Comparison of ENCODE assay signal across 8 cellular contexts in genomic region chr6:135323202-135323668, GRCh38.
DNase-seq lines count a peak whose midpoint lies in the region; ATAC-seq and TF ChIP-seq lines count a peak whose summit lies in the region.

No MANE protein-coding gene starts in this region.

- no peaks in the 10 kb centered on the region for H3K9me3 ChIP-seq in H9 (ENCODE audit: control insufficient read depth, low read depth, low read length)

- H2BK120ac ChIP-seq in H9 (ENCODE audit: low read depth, low read length, poor library complexity, severe bottlenecking) = no peak overlapping the region

- H3K36me3 Mint-ChIP-seq in H9 (ENCODE audit: insufficient read depth in 1 of 3, low read depth in 3 of 3) = no peaks in the 10 kb centered on the region
- no peaks in the 10 kb centered on the region for H3K36me3 Mint-ChIP-seq in endothelial cell (ENCODE audit: low read depth, unreplicated experiment)

- H3K4me1 Mint-ChIP-seq in H9 = peaks cover 12 to 13% of the 10 kb centered on the region in 2 experiments
- H3K4me1 Mint-ChIP-seq in endothelial cell (ENCODE audit: unreplicated experiment) = peaks cover 43% of the 10 kb centered on the region

- no peaks in the 10 kb centered on the region for H3K27me3 ChIP-seq in H9 (ENCODE audit: insufficient read depth, low read length)
- no peaks in the 10 kb centered on the region for H3K27me3 ChIP-seq in KMS-11 (ENCODE audit: insufficient read depth, low read depth)

- no peak overlapping the region for H4K5ac ChIP-seq in H9 (ENCODE audit: insufficient read length, low read depth, low read length)

- no peak overlapping the region for H2BK12ac ChIP-seq in H9 (ENCODE audit: insufficient read length, low read depth, low read length)

- no peak for DNase-seq in H9
- DNase-seq in endothelial cell (ENCODE audit: low spot score) = no peak
- DNase-seq in SW 1271 (lab: John Stamatoyannopoulos, UW) = no peak
- no peak for DNase-seq in activated gamma-delta T cell treated with Interleukin-2 at 50 U/mL for 16 hours
- no peak for DNase-seq in omental fat pad (ENCODE audit: low spot score)
- DNase-seq in NCI-H2107 (lab: John Stamatoyannopoulos, UW) = no peak

- no peaks in the 10 kb centered on the region for H3K23me2 ChIP-seq in H9 (ENCODE audit: insufficient read length, low read depth, low read length, poor library complexity, severe bottlenecking)

- H4K20me1 ChIP-seq in H9 (ENCODE audit: control insufficient read depth, insufficient read depth, insufficient read length) = no peaks in the 10 kb centered on the region
- H4K20me1 ChIP-seq in KMS-11 (ENCODE audit: insufficient read depth) = no peaks in the 10 kb centered on the region

- H3K9ac ChIP-seq in H9 (ENCODE audit: extremely low read depth, insufficient read length, low read length) (no peak overlapping the region), KMS-11 (no peak overlapping the region)

- no peak for TF ChIP-seq CTCF in H9 (conservative IDR thresholded peaks at IDR 0.05)
- TF ChIP-seq CTCF in KMS-11 (conservative IDR thresholded peaks at IDR 0.05; ENCODE audit: low read depth, low read length) = no peak
- no peak for TF ChIP-seq CTCF in endothelial cell (IDR thresholded peaks at IDR 0.05; ENCODE audit: unreplicated experiment)
- TF ChIP-seq CTCF in omental fat pad (IDR thresholded peaks at IDR 0.05) = no peak

- no peaks in the 10 kb centered on the region for H3K79me1 ChIP-seq in H9 (ENCODE audit: insufficient read depth, low read depth, low read length, poor library complexity, severe bottlenecking)

- H3K27me3 Mint-ChIP-seq in H9 (ENCODE audit: low read depth) = no peaks in the 10 kb centered on the region
- H3K27me3 Mint-ChIP-seq in endothelial cell (ENCODE audit: unreplicated experiment) = peaks cover 2% of the 10 kb centered on the region

- no peak overlapping the region for H4K91ac ChIP-seq in H9 (ENCODE audit: insufficient read length, low read depth, low read length)

- H2AFZ ChIP-seq in H9 (ENCODE audit: low read length) (no peak overlapping the region), KMS-11 (ENCODE audit: low read depth) (peak overlapping the region; percentile 16; the same call in 1 of the 2 replicates)

- H2BK15ac ChIP-seq in H9 (ENCODE audit: low read depth, low read length) = no peak overlapping the region

- H3K9me3 Mint-ChIP-seq in H9 (no peaks in the 10 kb centered on the region), endothelial cell (ENCODE audit: unreplicated experiment) (no peaks in the 10 kb centered on the region)

- no peak overlapping the region for H2BK5ac ChIP-seq in H9 (ENCODE audit: insufficient read length, low read length)

- ATAC-seq in GM18508 (IDR thresholded peaks at IDR 0.05; ENCODE audit: insufficient read depth, unreplicated experiment) = peak; percentile 94
- ATAC-seq in omental fat pad (ENCODE audit: low FRiP score) = no peak

- H3K4me2 ChIP-seq in H9 (ENCODE audit: insufficient read depth, insufficient read length, low read length) (no peak overlapping the region), KMS-11 (peak overlapping the region; percentile 70)

- no peak overlapping the region for H4K8ac ChIP-seq in H9 (replicated peaks; ENCODE audit: insufficient read length, low read depth, low read length)

- no peak overlapping the region for H2BK20ac ChIP-seq in H9 (ENCODE audit: low read depth, low read length, poor library complexity, severe bottlenecking)

- no peak overlapping the region for H3K18ac ChIP-seq in H9 (ENCODE audit: insufficient read length, low read depth, low read length)

- H3K4me3 ChIP-seq in KMS-11 (IDR thresholded peaks at IDR 0.05; ENCODE audit: insufficient read depth, low read depth, low read length) = no peak overlapping the region

- H3T11ph ChIP-seq in H9 (ENCODE audit: low read length) = no peak overlapping the region

- no peak overlapping the region for H3K23ac ChIP-seq in H9 (ENCODE audit: insufficient read length, low read depth, low read length)

- no peak overlapping the region for H3K4me3 Mint-ChIP-seq in H9
- H3K4me3 Mint-ChIP-seq in endothelial cell (ENCODE audit: unreplicated experiment) = peak overlapping the region; percentile 49

- peaks cover 3% of the 10 kb centered on the region; the same call in 1 of the 2 replicates for H3K4me1 ChIP-seq in H9 (ENCODE audit: insufficient read depth, low read length)
- H3K4me1 ChIP-seq in KMS-11 (ENCODE audit: low read depth, poor library complexity, severe bottlenecking) = peaks cover 42% of the 10 kb centered on the region

- H2AK5ac ChIP-seq in H9 (ENCODE audit: insufficient read length, low read length) = no peak overlapping the region

- H3K14ac ChIP-seq in H9 (ENCODE audit: insufficient read depth, low read length) = no peak overlapping the region

- H3K56ac ChIP-seq in H9 (ENCODE audit: insufficient read length, low read depth, low read length) = no peak overlapping the region

- no peaks in the 10 kb centered on the region for H3K36me3 ChIP-seq in KMS-11 (ENCODE audit: insufficient read depth)

- WGBS in H9 (ENCODE audit: extremely low coverage, insufficient read length, low lambda C conversion rate) = no CpG with 5 or more reads among the region's 6 CpGs

- H3K79me2 ChIP-seq in H9 (ENCODE audit: insufficient read depth, low read length) = no peaks in the 10 kb centered on the region
- no peaks in the 10 kb centered on the region for H3K79me2 ChIP-seq in KMS-11 (ENCODE audit: insufficient read depth, low read depth)

- no peak overlapping the region for H3K4ac ChIP-seq in H9 (ENCODE audit: low read depth, low read length)

- no peak overlapping the region for H3K27ac ChIP-seq in H9 (ENCODE audit: insufficient read length, low read depth, low read length)
- H3K27ac ChIP-seq in KMS-11 = peak overlapping the region; percentile 29; the same call in 1 of the 2 replicates

- H3K27ac Mint-ChIP-seq in H9 = peak overlapping the region in 2 of 3 experiments; percentile 57 to 62; a peak in 3 of 7 replicates
- peak overlapping the region; percentile 45 for H3K27ac Mint-ChIP-seq in endothelial cell (ENCODE audit: unreplicated experiment)
